8 cellular contexts compared by ENCODE assay signal in the genomic region with DNA sequence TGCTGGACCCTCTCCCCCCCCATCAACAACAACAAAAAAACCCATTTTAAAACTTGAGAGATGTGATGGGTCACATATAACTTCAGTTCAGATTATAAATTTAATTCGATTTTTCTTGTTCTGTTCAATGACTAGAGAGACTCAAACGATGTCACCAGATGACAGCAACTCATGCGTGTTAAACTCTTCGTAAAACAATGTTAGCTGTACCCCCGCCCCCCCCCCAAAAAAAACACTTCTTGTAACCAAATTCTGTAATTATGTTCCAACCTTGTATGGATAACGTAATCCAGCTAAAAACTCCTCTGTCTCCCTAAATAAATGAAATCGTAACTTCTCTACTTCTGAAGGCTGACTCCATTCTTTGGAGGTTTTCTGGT. TPM values are rescaled to one million over a fixed set of nuclear protein-coding genes. Genes with fewer than 3 reads are reported as not detected.
A peak's percentile ranks its signal among the peaks of the same experiment; 100 is the strongest.
DNase-seq lines count a peak whose midpoint lies in the region; ATAC-seq, FAIRE-seq and TF ChIP-seq lines count a peak whose summit lies in the region.

No MANE protein-coding gene starts in this region.

- peak overlapping the region; percentile 20 to 88; a peak in 3 of 4 replicates for H3K4me3 ChIP-seq in DND-41 (ENCODE audit: low read depth in 1 of 2, low read length in 2 of 2)
- peak overlapping the region; percentile 93 to 100 for H3K4me3 ChIP-seq in Panc1 (ENCODE audit: low read depth in 2 of 2, low read length in 2 of 2)
- peak overlapping the region; percentile 70 to 90 (median 82) for H3K4me3 ChIP-seq in pancreas

- H3K36me3 ChIP-seq in DND-41 (ENCODE audit: insufficient read depth, low read length) (peaks cover 60% of the 10 kb centered on the region), Panc1 (ENCODE audit: control insufficient read depth, insufficient read depth, low read length) (peaks cover 19% of the 10 kb centered on the region), pancreas (peaks cover 0 to 4% (median 0%) of the 10 kb centered on the region in 3 donors)

- peaks cover 36% of the 10 kb centered on the region for H4K20me1 ChIP-seq in DND-41 (ENCODE audit: insufficient read depth, low read length)

- no peak for TF ChIP-seq CTCF in DND-41 (IDR thresholded peaks at IDR 0.05; ENCODE audit: borderline replicate concordance, extremely low read depth, low read length, poor library complexity, severe bottlenecking)
- TF ChIP-seq CTCF in Panc1 (IDR thresholded peaks at IDR 0.05): no peak
- TF ChIP-seq CTCF in pancreas (IDR thresholded peaks at IDR 0.05): no peak

- H3K27ac ChIP-seq in DND-41 (ENCODE audit: low read length): peak overlapping the region; percentile 89
- H3K27ac ChIP-seq in Panc1 (ENCODE audit: low read length): peak overlapping the region; percentile 100
- peak overlapping the region; percentile 91 for H3K27ac ChIP-seq in epithelial cell of prostate
- H3K27ac ChIP-seq in pancreas: peak overlapping the region; percentile 64 to 95 (median 89)

- POLR2A ChIA-PET in Panc1 (lab: Charles Lee): interaction anchor here (0.5 to 0.9 kb wide), 3 partner anchors 8 to 589 kb away, joined by 3 to 20 read pairs (median 5); no protein-coding TSS in a partner anchor

- no peaks in the 10 kb centered on the region for H3K9me3 ChIP-seq in DND-41 (ENCODE audit: insufficient read depth, low read length, severe bottlenecking)
- H3K9me3 ChIP-seq in Panc1 (ENCODE audit: control insufficient read depth, insufficient read depth, low read depth, low read length): no peaks in the 10 kb centered on the region
- H3K9me3 ChIP-seq in pancreas: no peaks in the 10 kb centered on the region

- intact Hi-C loops in Panc1 (cut with micrococcal nuclease; ENCODE audit: unreplicated experiment) (loop anchor here (2.0 kb wide), 1 partner anchor 37 kb away; the partner anchor contains the start of gene PTGES3), pancreas (cut with DNase I) (loop anchor here in 2 of 3 donors (10.0 kb wide), 1 partner anchor 81 kb away; the partner anchor contains the start of gene ATP5F1B (in 2 of the 2))

- H3K4me1 ChIP-seq in DND-41 (ENCODE audit: insufficient read depth, low read length) (peaks cover 54% of the 10 kb centered on the region), Panc1 (ENCODE audit: control insufficient read depth, insufficient read depth, low read length) (peaks cover 30% of the 10 kb centered on the region), pancreas (peaks cover 14 to 30% (median 24%) of the 10 kb centered on the region in 3 donors)

- CTCF ChIA-PET in Panc1 (lab: Charles Lee): no interaction called here

- peak overlapping the region; percentile 98 for H3K4me2 ChIP-seq in DND-41 (ENCODE audit: insufficient read depth, low read length)

- H2AFZ ChIP-seq in DND-41 (ENCODE audit: low read depth, low read length): peak overlapping the region; percentile 82

- TSS peak; percentile 97 for BruUV-seq in Panc1 (replicated peaks; lab: Mats Ljungman, UMichigan)

- H3K79me2 ChIP-seq in DND-41 (ENCODE audit: insufficient read depth, low read length): peaks cover 44% of the 10 kb centered on the region

- no peak for DNase-seq in DND-41
- no peak for DNase-seq in Panc1 (ENCODE audit: low read depth, low spot score)
- DNase-seq in epithelial cell of prostate (ENCODE audit: low read depth, low spot score): no peak
- no peak for DNase-seq in pancreas
- DNase-seq in NCI-H187 (lab: John Stamatoyannopoulos, UW): no peak
- DNase-seq in activated effector memory CD4-positive, alpha-beta T cell treated with Interleukin-2 at 50 U/mL for 16 hours: no peak
- DNase-seq in activated gamma-delta T cell (lab: John Stamatoyannopoulos, UW): no peak
- DNase-seq in mesenteric fat pad (ENCODE audit: low spot score): no peak

- WGBS in pancreas, 2 donors: 34 to 39% methylated on average over 7 of the region's 7 CpGs

- no peak for FAIRE-seq in pancreas (lab: Jason Lieb, UNC)

- in situ Hi-C loops in Panc1 (cut with HindIII; ENCODE audit: low pct_unique_long_range_greater_than_20kb, low sequenced_read_pairs): no loop called here

- H3K9ac ChIP-seq in DND-41 (ENCODE audit: low read depth, low read length): peak overlapping the region; percentile 85

- no peak for ATAC-seq in DND-41 (ENCODE audit: insufficient read depth, low read depth)
- no peak for ATAC-seq in Panc1
- ATAC-seq in pancreas: no peak

- H3K27me3 ChIP-seq in DND-41 (ENCODE audit: insufficient read depth, low read length, poor library complexity) (no peaks in the 10 kb centered on the region), Panc1 (ENCODE audit: control insufficient read depth, insufficient read depth, low read length) (no peaks in the 10 kb centered on the region), pancreas (no peaks in the 10 kb centered on the region)

RNA-seq across cellular contexts. Expression of gene NACA, which starts 0.6 kb away (rescaled TPM):
- 716 TPM for total RNA-seq in Panc1 (2021; ENCODE audit: unreplicated experiment)
- 1,029 TPM for polyA plus RNA-seq in Panc1 (2012; ENCODE audit: insufficient read length)
- 100 to 1,000 TPM; 305 to 633 (median 468) TPM for total RNA-seq in pancreas
- 100 to 1,000 TPM; 846 to 892 TPM for polyA plus RNA-seq in pancreas
- 717 TPM for total RNA-seq in mesenteric fat pad

RNA-seq across cellular contexts. Expression of gene PRIM1, which starts 26.4 kb away (rescaled TPM):
- 25.0 TPM for total RNA-seq in Panc1 (2021; ENCODE audit: unreplicated experiment)
- 8.6 TPM for polyA plus RNA-seq in Panc1 (2012; ENCODE audit: insufficient read length)
- total RNA-seq in pancreas: 1 to 10 TPM; 2.8 to 6.5 (median 4.2) TPM
- polyA plus RNA-seq in pancreas: 1 to 10 TPM; 2.4 to 4.4 TPM
- 3.2 TPM for total RNA-seq in mesenteric fat pad

RNA-seq across cellular contexts. Expression of gene HSD17B6, which starts 37.4 kb away (rescaled TPM):
- total RNA-seq in Panc1 (2021; ENCODE audit: unreplicated experiment): 1.7 TPM
- polyA plus RNA-seq in Panc1 (2012; ENCODE audit: insufficient read length): 1.1 TPM
- under 1 TPM in 3 of 6 donors, not detected in 3; 0.12 to 0.66 (median 0.31) TPM for total RNA-seq in pancreas
- 1 to 10 TPM in 1 of 2 donors, under 1 TPM in 1; 0.15 to 1.3 TPM for polyA plus RNA-seq in pancreas
- 0.74 TPM for total RNA-seq in mesenteric fat pad

RNA-seq across cellular contexts. Expression of gene PTGES3, which starts 37.6 kb away (rescaled TPM):
- total RNA-seq in Panc1 (2021; ENCODE audit: unreplicated experiment) (339 TPM), pancreas (10 to 100 TPM; 48.8 to 98.1 (median 69.3) TPM), mesenteric fat pad (130 TPM)
- 264 TPM for polyA plus RNA-seq in Panc1 (2012; ENCODE audit: insufficient read length)
- polyA plus RNA-seq in pancreas: 10 to 100 TPM; 33.4 to 86.4 TPM
